8 cellular contexts compared by ENCODE assay signal in the genomic region with DNA sequence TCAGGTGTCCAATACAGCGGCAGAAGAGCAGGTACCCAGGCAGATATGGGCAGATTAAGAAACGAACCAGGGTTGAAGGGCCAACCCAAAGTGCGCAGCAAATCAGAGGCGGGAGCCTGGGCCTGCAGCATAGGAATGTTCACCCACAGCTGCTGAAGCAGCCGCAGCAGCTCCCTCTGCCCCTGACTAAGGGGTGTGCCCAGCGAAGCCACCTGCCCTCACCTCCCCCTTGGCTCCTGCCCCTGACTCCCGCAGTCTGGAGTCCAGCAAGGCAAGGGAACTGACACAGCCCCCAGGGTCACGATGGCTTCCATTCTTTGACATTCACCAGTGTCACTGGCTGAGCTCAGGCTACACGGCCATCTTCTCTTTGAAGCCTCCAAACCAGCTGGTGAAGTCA. TPM values are rescaled to one million over a fixed set of nuclear protein-coding genes. Genes with fewer than 3 reads are reported as not detected.
DNase-seq lines count a peak whose midpoint lies in the region; ATAC-seq, FAIRE-seq and TF ChIP-seq lines count a peak whose summit lies in the region.

No MANE protein-coding gene starts in this region.

- peaks cover 52% of the 10 kb centered on the region for H3K4me1 Mint-ChIP-seq in activated naive CD4-positive, alpha-beta T cell treated with anti-CD3 and anti-CD28 coated beads, Interleukin-2, amount 50 U/mL, for 24 hours
- H3K4me1 Mint-ChIP-seq in naive B cell, result peaks cover 49 to 81% (median 53%) of the 10 kb centered on the region in 3 donors

- RAD21 ChIA-PET in GM12878 (lab: Charles Lee; ENCODE audit: unreplicated experiment), result interaction anchor here (0.6 to 13.5 kb wide), 20 partner anchors 9 to 886 kb away, joined by 3 to 292 read pairs (median 5); partner anchors contain the start of gene ZFP36L1

- SMC1A ChIA-PET in GM12878 (lab: Charles Lee; ENCODE audit: uncharacterized antibody, unreplicated experiment), result interaction anchor here (1.0 to 15.9 kb wide), 18 partner anchors 9 to 875 kb away, joined by 3 to 314 read pairs (median 4); partner anchors contain the start of gene ZFP36L1

- no peaks in the 10 kb centered on the region for H3K36me3 Mint-ChIP-seq in activated naive CD4-positive, alpha-beta T cell treated with anti-CD3 and anti-CD28 coated beads, Interleukin-2, amount 50 U/mL, for 24 hours
- H3K36me3 Mint-ChIP-seq in naive B cell, result no peaks in the 10 kb centered on the region

- H3K4me3 ChIP-seq in GM12878, result no peak overlapping the region

- no peaks in the 10 kb centered on the region for H3K27me3 Mint-ChIP-seq in activated naive CD4-positive, alpha-beta T cell treated with anti-CD3 and anti-CD28 coated beads, Interleukin-2, amount 50 U/mL, for 24 hours
- H3K27me3 Mint-ChIP-seq in naive B cell, result no peaks in the 10 kb centered on the region

- no peak for TF ChIP-seq EP300 in GM12878 (IDR thresholded peaks at IDR 0.05; ENCODE audit: borderline replicate concordance in 1 of 2, control insufficient read depth in 1 of 2, low read depth in 2 of 2, low read length in 2 of 2)

- peak overlapping the region; percentile 62 for H3K4me3 Mint-ChIP-seq in activated naive CD4-positive, alpha-beta T cell treated with anti-CD3 and anti-CD28 coated beads, Interleukin-2, amount 50 U/mL, for 24 hours
- no peak overlapping the region for H3K4me3 Mint-ChIP-seq in naive B cell

- in situ Hi-C loops in GM12878 (cut with MboI), result loop anchor here (5.0 to 10.0 kb wide), 2 partner anchors 885 to 983 kb away; no protein-coding TSS in a partner anchor

- H3K9ac ChIP-seq in GM12878 (ENCODE audit: control insufficient read depth, insufficient read depth, low read length), result peak overlapping the region; percentile 81

- no peaks in the 10 kb centered on the region for H3K36me3 ChIP-seq in GM12878 (ENCODE audit: control insufficient read depth in 2 of 2, insufficient read depth in 2 of 2, low read length in 1 of 2)

- no peak overlapping the region; the same call in 1 of the 2 replicates for H2AFZ ChIP-seq in GM12878 (ENCODE audit: control insufficient read depth, low read depth, low read length)

- no TSS peak for BruUV-seq in GM12878 (replicated peaks; lab: Mats Ljungman, UMichigan)

- H3K27ac Mint-ChIP-seq in activated naive CD4-positive, alpha-beta T cell treated with anti-CD3 and anti-CD28 coated beads, Interleukin-2, amount 50 U/mL, for 24 hours, result peak overlapping the region; percentile 82
- H3K27ac Mint-ChIP-seq in naive B cell, result peak overlapping the region in 5 of 6 donors; percentile 31 to 97 (median 60)

- H3K9me3 Mint-ChIP-seq in activated naive CD4-positive, alpha-beta T cell treated with anti-CD3 and anti-CD28 coated beads, Interleukin-2, amount 50 U/mL, for 24 hours, result no peaks in the 10 kb centered on the region
- H3K9me3 Mint-ChIP-seq in naive B cell, result no peaks in the 10 kb centered on the region

- TF ChIP-seq CTCF in GM12878 (IDR thresholded peaks at IDR 0.05 in 2 of 3, conservative IDR thresholded peaks at IDR 0.05 in 1 of 3; ENCODE audit: control insufficient read depth in 2 of 3, extremely low read depth in 1 of 3, insufficient read depth in 1 of 3, low read depth in 3 of 3, low read length in 3 of 3), result no peak

- TF ChIP-seq POLR2A in GM12878 (IDR thresholded peaks at IDR 0.05; ENCODE audit: low read depth, low read length), result no peak

- CTCF ChIA-PET in GM12878 (lab: Yijun Ruan, JAX), result interaction anchor here (0.9 to 22.6 kb wide), 8 partner anchors 22 to 983 kb away, joined by 3 to 310 read pairs (median 8); partner anchors contain the start of gene ZFP36L1

- peak overlapping the region; percentile 91 for H3K27ac ChIP-seq in GM12878 (ENCODE audit: control insufficient read depth, insufficient read depth)

- peak overlapping the region; percentile 84 for H3K4me2 ChIP-seq in GM12878 (ENCODE audit: control insufficient read depth, insufficient read depth)

- ATAC-seq in GM12878 (no peak), naive B cell (ENCODE audit: low read depth in 2 of 2) (no peak), GM21423 (IDR thresholded peaks at IDR 0.05; ENCODE audit: unreplicated experiment) (no peak), HG03039 (IDR thresholded peaks at IDR 0.05; ENCODE audit: unreplicated experiment) (no peak), GM21529 (IDR thresholded peaks at IDR 0.05; ENCODE audit: unreplicated experiment) (no peak)

- POLR2A ChIA-PET in GM12878 (lab: Charles Lee), result interaction anchor here (0.5 to 10.0 kb wide), 9 partner anchors 25 to 537 kb away, joined by 3 to 115 read pairs (median 5); partner anchors contain the start of gene ZFP36L1

- intact Hi-C loops in GM12878 (cut with micrococcal nuclease; ENCODE audit: unreplicated experiment), result no loop called here

- no peaks in the 10 kb centered on the region for H3K9me3 ChIP-seq in GM12878 (replicated peaks; ENCODE audit: control insufficient read depth, insufficient read depth, low read length)

- FAIRE-seq in GM12878 (lab: Jason Lieb, UNC), result no peak

- no peaks in the 10 kb centered on the region for H3K27me3 ChIP-seq in GM12878 (replicated peaks in 1 of 2; ENCODE audit: control insufficient read depth in 2 of 2, insufficient read depth in 2 of 2, low read length in 1 of 2)

- peaks cover 70% of the 10 kb centered on the region for H3K4me1 ChIP-seq in GM12878 (ENCODE audit: control insufficient read depth, insufficient read depth, low read length)

- no peak for TF ChIP-seq RAD21 in GM12878 (IDR thresholded peaks at IDR 0.05; ENCODE audit: insufficient read depth, low read depth, low read length)

- 89% methylated on average over 9 of the region's 9 CpGs for WGBS in GM12878 (ENCODE audit: insufficient coverage, insufficient replicate concordance, low lambda C conversion rate, missing lambda C conversion rate)

- no peaks in the 10 kb centered on the region for H4K20me1 ChIP-seq in GM12878 (ENCODE audit: control insufficient read depth, insufficient read depth)

- DNase-seq in activated naive CD4-positive, alpha-beta T cell (lab: John Stamatoyannopoulos, UW), result no peak
- DNase-seq in GM12878 (ENCODE audit: low read depth, low spot score) (no peak), naive B cell (no peak), middle frontal gyrus (ENCODE audit: extremely low spot score, low spot score) (no peak)

- peaks cover 18% of the 10 kb centered on the region for H3K79me2 ChIP-seq in GM12878 (ENCODE audit: control insufficient read depth, insufficient read depth, low read length)

TF ChIP-seq in GM12878, 131 proteins besides CTCF, POLR2A, EP300 and RAD21:
- TF ChIP-seq ATF7 (IDR thresholded peaks at IDR 0.05; ENCODE audit: low read depth) (no peak), HDGF (IDR thresholded peaks at IDR 0.05) (0 out of 2 replicates have a peak, but pooled peaks have one; percentile 14), YY1 (IDR thresholded peaks at IDR 0.05; ENCODE audit: low read depth, low read length) (peak; percentile 53; the same call in 1 of the 2 replicates), LARP7 (IDR thresholded peaks at IDR 0.05) (no peak), MXI1 (IDR thresholded peaks at IDR 0.05; ENCODE audit: low read depth, low read length) (0 out of 2 replicates have a peak, but pooled peaks have one; percentile 18), POLR2AphosphoS5 (IDR thresholded peaks at IDR 0.05; ENCODE audit: low read length) (peak; percentile 17; the same call in 1 of the 2 replicates), FOS (IDR thresholded peaks at IDR 0.05; ENCODE audit: borderline replicate concordance, extremely low read depth, insufficient read length) (no peak), MLLT1 (IDR thresholded peaks at IDR 0.05) (peak; percentile 92), RCOR1 (conservative IDR thresholded peaks at IDR 0.05; ENCODE audit: low read depth, low read length) (no peak)
TF ChIP-seq in GM12878: peak in this region for 5.

RNA-seq across cellular contexts. Expression of gene ZFP36L1, which starts 27.3 kb away (rescaled TPM):
- total RNA-seq in GM12878 (2013; cell fraction: nucleolus; rRNA removed), result 120 and 134 TPM in 2 replicates
- total RNA-seq in GM12878 (2014; rRNA removed), result 27.9 and 31.3 TPM in 2 replicates
- total RNA-seq in GM12878 (2014; rRNA removed; fragmentation: Illumina TruSeq; extraction: Trizol), result 27.0 and 28.3 TPM in 2 replicates
- total RNA-seq in GM12878 (2021), result 166 and 184 TPM in 2 replicates
- 21.7 TPM for polyA plus RNA-seq in GM12878 (2011; ENCODE audit: low read depth)
- polyA plus RNA-seq in GM12878 (2011; rRNA removed), result 47.4 and 53.5 TPM in 2 replicates
- polyA plus RNA-seq in GM12878 (2011; cell fraction: cytosol; rRNA removed), result 143 and 162 TPM in 2 replicates
- polyA plus RNA-seq in GM12878 (2011; cell fraction: nucleus; rRNA removed), result 173 and 272 TPM in 2 replicates
- 67.3 and 98.4 TPM in 2 replicates for polyA plus RNA-seq in GM12878 (2012)
- 69.3 and 78.7 TPM in 2 replicates for polyA plus RNA-seq in GM12878 (2014; fragmentation: Illumina TruSeq; extraction: Trizol)
- polyA plus RNA-seq in GM12878 (2014; fragmentation: Nextera tagmentation; extraction: Ambion mirVana), result 10 to 100 TPM; 22.0 to 22.6 TPM
- 96.1 and 121 TPM in 2 replicates for polyA plus RNA-seq in GM12878 (2014; rRNA removed)
- 100 to 1,000 TPM; 119 to 138 TPM for polyA plus RNA-seq in GM12878 (2016; fragmentation: Nextera tagmentation; extraction: Ambion mirVana)
- 29.0 and 48.5 TPM in 2 replicates for polyA minus RNA-seq in GM12878 (2011; rRNA and poly(A)+ RNA removed)
- polyA minus RNA-seq in GM12878 (2011; cell fraction: cytosol; rRNA and poly(A)+ RNA removed), result 183 and 200 TPM in 2 replicates
- polyA minus RNA-seq in GM12878 (2011; cell fraction: nucleus; rRNA and poly(A)+ RNA removed), result 63.3 and 109 TPM in 2 replicates
- 100 to 1,000 TPM in 5 of 6 donors, 10 to 100 TPM in 1; 99.2 to 447 (median 302) TPM for polyA plus RNA-seq in naive B cell (ENCODE audit: low read depth in 6 of 6)
